Comparison of ENCODE assay signal across 19 cellular contexts in genomic region chr2:4618630-4619228, GRCh38.
DNase-seq lines count a peak whose midpoint lies in the region; ATAC-seq, FAIRE-seq and TF ChIP-seq lines count a peak whose summit lies in the region.
"Had no signal": no experiment of that assay in that cellular context is flagged by ENCODE, and none has a peak within 500 bp of the region (broad histone marks: within the 10 kb centered on the region; RNA-seq: fewer than 3 reads in every experiment).

No MANE protein-coding gene starts in this region.

- intact Hi-C loops in A673 (cut with micrococcal nuclease; ENCODE audit: unreplicated experiment) (no loop called here), K562 (cut with micrococcal nuclease) (no loop called here)

- no peak overlapping the region for H3K9ac ChIP-seq in K562 (ENCODE audit: insufficient read depth in 1 of 2, low read depth in 2 of 2, low read length in 2 of 2)

- no peaks in the 10 kb centered on the region for H4K20me1 ChIP-seq in K562 (replicated peaks; ENCODE audit: control insufficient read depth, insufficient read depth, low read length)
- no peaks in the 10 kb centered on the region for H4K20me1 ChIP-seq in osteoblast (ENCODE audit: insufficient read depth, low read length)

- WGBS in K562 (ENCODE audit: insufficient coverage, low coverage, missing lambda C conversion rate) = 5% methylated on average over 12 of the region's 12 CpGs

- peaks cover 7% of the 10 kb centered on the region for H3K9me3 ChIP-seq in A673 (ENCODE audit: low read depth, low read length, poor library complexity, severe bottlenecking)
- peaks cover 2% of the 10 kb centered on the region; the same call in 1 of the 2 replicates for H3K9me3 ChIP-seq in K562 (replicated peaks; ENCODE audit: control insufficient read depth, insufficient read depth, low read depth, low read length)
- H3K9me3 ChIP-seq in osteoblast (ENCODE audit: low read depth, low read length) = peaks cover 3% of the 10 kb centered on the region

- DNase-seq in A673 (ENCODE audit: low spot score) (peak; percentile 75), HT1080 (ENCODE audit: low read depth) (peak; percentile 18), K562 (ENCODE audit: extremely low read depth in 1 of 4, low spot score in 3 of 4) (no peak), osteoblast (ENCODE audit: insufficient read length, low spot score, missing footprints) (peak; percentile 14), DMS79 treated with DMSO at 0.1 percent for 48 hours (lab: John Stamatoyannopoulos, UW) (no peak)
- DNase-seq in activated T-cell treated with anti-CD3 and anti-CD28 coated beads, Interleukin-2, amount 50 U/mL, for 4 hours = no peak
- no peak for DNase-seq in activated naive CD8-positive, alpha-beta T cell treated with anti-CD3 and anti-CD28 coated beads, Interleukin-2, amount 50 U/mL, for 24 hours
- DNase-seq: AML-193, DMS 273 treated with DMSO at 0.1 percent for 48 hours, GOT3, KG1, MV-4-11, NCI-H1694 treated with DMSO at 0.1 percent for 48 hours, NCI-H226, NCI-H524, NCI-H82 had no signal

- H2AFZ ChIP-seq in K562 (ENCODE audit: low read depth, low read length) (no peak overlapping the region), osteoblast (ENCODE audit: low read length) (no peak overlapping the region)

- H3K4me3 ChIP-seq in A673 (ENCODE audit: low read depth, low read length, poor library complexity, severe bottlenecking) = no peak overlapping the region
- no peak overlapping the region for H3K4me3 ChIP-seq in K562
- H3K4me3 ChIP-seq in osteoblast (ENCODE audit: insufficient read depth, low read length) = no peak overlapping the region

- no TSS peak for BruUV-seq in A673 (replicated peaks; lab: Mats Ljungman, UMichigan)
- no TSS peak for BruUV-seq in K562 (replicated peaks; lab: Mats Ljungman, UMichigan)

- H3K4me1 Mint-ChIP-seq in activated T-cell treated with anti-CD3 and anti-CD28 coated beads, Interleukin-2, amount 50 U/mL, for 4 hours (ENCODE audit: low read depth) = no peaks in the 10 kb centered on the region
- H3K4me1 Mint-ChIP-seq in activated naive CD8-positive, alpha-beta T cell treated with anti-CD3 and anti-CD28 coated beads, Interleukin-2, amount 50 U/mL, for 24 hours = no peaks in the 10 kb centered on the region
- H3K4me1 Mint-ChIP-seq: CD14-positive monocyte had no signal

- in situ Hi-C loops in K562 (cut with MboI) = no loop called here

- peaks cover 20% of the 10 kb centered on the region for H3K9me3 Mint-ChIP-seq in activated T-cell treated with anti-CD3 and anti-CD28 coated beads, Interleukin-2, amount 50 U/mL, for 4 hours
- H3K9me3 Mint-ChIP-seq in activated naive CD8-positive, alpha-beta T cell treated with anti-CD3 and anti-CD28 coated beads, Interleukin-2, amount 50 U/mL, for 24 hours = peaks cover 18% of the 10 kb centered on the region

- TF ChIP-seq EP300 in K562 (IDR thresholded peaks at IDR 0.05; ENCODE audit: low read length) = no peak

- H3K27me3 Mint-ChIP-seq in activated T-cell treated with anti-CD3 and anti-CD28 coated beads, Interleukin-2, amount 50 U/mL, for 4 hours (ENCODE audit: low read depth) = no peaks in the 10 kb centered on the region
- no peaks in the 10 kb centered on the region for H3K27me3 Mint-ChIP-seq in activated naive CD8-positive, alpha-beta T cell treated with anti-CD3 and anti-CD28 coated beads, Interleukin-2, amount 50 U/mL, for 24 hours

- no peaks in the 10 kb centered on the region for H3K36me3 Mint-ChIP-seq in activated T-cell treated with anti-CD3 and anti-CD28 coated beads, Interleukin-2, amount 50 U/mL, for 4 hours (ENCODE audit: insufficient read depth)
- H3K36me3 Mint-ChIP-seq in activated naive CD8-positive, alpha-beta T cell treated with anti-CD3 and anti-CD28 coated beads, Interleukin-2, amount 50 U/mL, for 24 hours (ENCODE audit: low read depth) = no peaks in the 10 kb centered on the region
- H3K36me3 Mint-ChIP-seq: CD14-positive monocyte had no signal

- no peaks in the 10 kb centered on the region for H3K27me3 ChIP-seq in A673 (replicated peaks; ENCODE audit: insufficient read depth, low read depth, low read length, poor library complexity)
- no peaks in the 10 kb centered on the region for H3K27me3 ChIP-seq in K562 (ENCODE audit: control insufficient read depth in 2 of 2, insufficient read depth in 2 of 2, low read length in 2 of 2)
- no peaks in the 10 kb centered on the region for H3K27me3 ChIP-seq in osteoblast (ENCODE audit: insufficient read depth, low read length)

- TF ChIP-seq CTCF in A673 (conservative IDR thresholded peaks at IDR 0.05; ENCODE audit: low read depth, low read length) (no peak), K562 (IDR thresholded peaks at IDR 0.05 in 2 of 3, conservative IDR thresholded peaks at IDR 0.05 in 1 of 3; ENCODE audit: insufficient read depth in 2 of 3, low read depth in 1 of 3, low read length in 3 of 3) (no peak), osteoblast (IDR thresholded peaks at IDR 0.05; ENCODE audit: extremely low read depth, low read depth, low read length) (no peak)

- no peak for TF ChIP-seq POLR2A in K562 (conservative IDR thresholded peaks at IDR 0.05)

- peak overlapping the region; percentile 74 for H3K27ac ChIP-seq in A673 (ENCODE audit: low read depth, low read length, poor library complexity, severe bottlenecking)
- H3K27ac ChIP-seq in K562 (ENCODE audit: extremely low read depth, low read depth, low read length) = no peak overlapping the region
- H3K27ac ChIP-seq in osteoblast (ENCODE audit: low read depth, low read length) = no peak overlapping the region

- H3K36me3 ChIP-seq in A673 (ENCODE audit: insufficient read depth, low read length, poor library complexity, severe bottlenecking) (peaks cover 3% of the 10 kb centered on the region), K562 (ENCODE audit: control insufficient read depth, insufficient read depth, low read length) (no peaks in the 10 kb centered on the region), osteoblast (ENCODE audit: insufficient read depth, low read length) (no peaks in the 10 kb centered on the region)

- H3K4me2 ChIP-seq in K562 (ENCODE audit: insufficient read depth, low read length) = no peak overlapping the region
- no peak overlapping the region for H3K4me2 ChIP-seq in osteoblast (ENCODE audit: insufficient read depth, low read length)

- no peaks in the 10 kb centered on the region for H3K9me1 ChIP-seq in K562 (ENCODE audit: control insufficient read depth, insufficient read depth, low read length)

- ATAC-seq in K562 = no peak
- ATAC-seq in activated T-cell treated with anti-CD3 and anti-CD28 coated beads, Interleukin-2, amount 50 U/mL, for 4 hours = no peak
- ATAC-seq in activated naive CD8-positive, alpha-beta T cell treated with anti-CD3 and anti-CD28 coated beads, Interleukin-2, amount 50 U/mL, for 24 hours = no peak

- CTCF ChIA-PET in A673 (lab: Charles Lee) = no interaction called here
- CTCF ChIA-PET in K562 (lab: Yijun Ruan, JAX; ENCODE audit: low intra/inter-chr PET ratio) = no interaction called here

- no peak for FAIRE-seq in K562 (lab: Jason Lieb, UNC)
- FAIRE-seq: GM12891, GM18507 had no signal

- no peak overlapping the region for H3K27ac Mint-ChIP-seq in activated naive CD8-positive, alpha-beta T cell treated with anti-CD3 and anti-CD28 coated beads, Interleukin-2, amount 50 U/mL, for 24 hours
- H3K27ac Mint-ChIP-seq: CD14-positive monocyte had no signal

- H3K4me3 Mint-ChIP-seq in activated T-cell treated with anti-CD3 and anti-CD28 coated beads, Interleukin-2, amount 50 U/mL, for 4 hours = no peak overlapping the region
- no peak overlapping the region for H3K4me3 Mint-ChIP-seq in activated naive CD8-positive, alpha-beta T cell treated with anti-CD3 and anti-CD28 coated beads, Interleukin-2, amount 50 U/mL, for 24 hours
- H3K4me3 Mint-ChIP-seq: CD14-positive monocyte had no signal

- H3K79me2 ChIP-seq in K562 (ENCODE audit: control insufficient read depth, insufficient read depth, low read length) (no peaks in the 10 kb centered on the region), osteoblast (ENCODE audit: insufficient read depth, low read length) (no peaks in the 10 kb centered on the region)

- peaks cover 19% of the 10 kb centered on the region for H3K4me1 ChIP-seq in A673 (ENCODE audit: insufficient read depth, low read length, poor library complexity, severe bottlenecking)
- no peaks in the 10 kb centered on the region for H3K4me1 ChIP-seq in K562 (replicated peaks in 1 of 2; ENCODE audit: control insufficient read depth in 2 of 2, insufficient read depth in 2 of 2, low read length in 2 of 2)
- no peaks in the 10 kb centered on the region for H3K4me1 ChIP-seq in osteoblast (ENCODE audit: insufficient read depth, low read length)

- POLR2A ChIA-PET in A673 (lab: Charles Lee; ENCODE audit: low non-redundant PET) (no interaction called here), K562 (lab: Yijun Ruan, JAX) (no interaction called here)

- no peak for TF ChIP-seq RAD21 in K562 (CRISPR knock-in tag; conservative IDR thresholded peaks at IDR 0.05 in 1 of 2, IDR thresholded peaks at IDR 0.05 in 1 of 2)

TF ChIP-seq in K562, 482 proteins besides CTCF, POLR2A, EP300 and RAD21 (continues in another document):
- TF ChIP-seq SIRT6 (IDR thresholded peaks at IDR 0.05; ENCODE audit: low read depth, low read length) (no peak), U2AF2 (optimal IDR thresholded peaks at IDR 0.05; ENCODE audit: low read depth, low read length) (no peak), ZNF668 (CRISPR knock-in tag; IDR thresholded peaks at IDR 0.05) (no peak), ZNF311 (CRISPR knock-in tag; IDR thresholded peaks at IDR 0.05) (no peak), BRCA1 (IDR thresholded peaks at IDR 0.05) (no peak), BRCA1 (CRISPR knock-in tag; IDR thresholded peaks at IDR 0.05) (no peak), ZBTB8A (IDR thresholded peaks at IDR 0.05; ENCODE audit: partially characterized antibody) (no peak), KLF6 (CRISPR knock-in tag; IDR thresholded peaks at IDR 0.05; ENCODE audit: borderline replicate concordance) (no peak), JUND (IDR thresholded peaks at IDR 0.05; ENCODE audit: borderline replicate concordance, low read depth, low read length) (no peak), JUND (tag; IDR thresholded peaks at IDR 0.05; ENCODE audit: borderline replicate concordance, low read depth, low read length) (no peak), SIN3A (IDR thresholded peaks at IDR 0.05; ENCODE audit: borderline replicate concordance in 2 of 2, control insufficient read depth in 1 of 2, low read depth in 2 of 2, low read length in 2 of 2) (no peak)

Comparison
In these comparisons a context has a peak if more than half of its experiments do, and no peak if none do; other contexts are left out.
1. DNase-seq: peak in A673 (single experiment), HT1080 (single experiment) and osteoblast (single experiment); none in K562 (0 of 4), activated T-cell treated with anti-CD3 and anti-CD28 coated beads, Interleukin-2, amount 50 U/mL, for 4 hours (single experiment), DMS79 treated with DMSO at 0.1 percent for 48 hours (single experiment) and activated naive CD8-positive, alpha-beta T cell treated with anti-CD3 and anti-CD28 coated beads, Interleukin-2, amount 50 U/mL, for 24 hours (single experiment).